Comparison of ENCODE assay signal across 1 cellular context in genomic region chr6:104941694-104942177, GRCh38.
TF ChIP-seq lines count a peak whose summit lies in the region.

No MANE protein-coding gene starts in this region.

TF ChIP-seq in K562, 482 proteins besides CTCF, POLR2A, EP300 and RAD21 (continued from another document):
- TF ChIP-seq, protein P1, sequence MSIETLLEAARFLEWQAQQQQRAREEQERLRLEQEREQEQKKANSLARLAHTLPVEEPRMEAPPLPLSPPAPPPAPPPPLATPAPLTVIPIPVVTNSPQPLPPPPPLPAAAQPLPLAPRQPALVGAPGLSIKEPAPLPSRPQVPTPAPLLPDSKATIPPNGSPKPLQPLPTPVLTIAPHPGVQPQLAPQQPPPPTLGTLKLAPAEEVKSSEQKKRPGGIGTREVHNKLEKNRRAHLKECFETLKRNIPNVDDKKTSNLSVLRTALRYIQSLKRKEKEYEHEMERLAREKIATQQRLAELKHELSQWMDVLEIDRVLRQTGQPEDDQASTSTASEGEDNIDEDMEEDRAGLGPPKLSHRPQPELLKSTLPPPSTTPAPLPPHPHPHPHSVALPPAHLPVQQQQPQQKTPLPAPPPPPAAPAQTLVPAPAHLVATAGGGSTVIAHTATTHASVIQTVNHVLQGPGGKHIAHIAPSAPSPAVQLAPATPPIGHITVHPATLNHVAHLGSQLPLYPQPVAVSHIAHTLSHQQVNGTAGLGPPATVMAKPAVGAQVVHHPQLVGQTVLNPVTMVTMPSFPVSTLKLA (conservative IDR thresholded peaks at IDR 0.05): no peak
- TF ChIP-seq ESRRB (CRISPR knock-in tag; IDR thresholded peaks at IDR 0.05; ENCODE audit: borderline replicate concordance): no peak
- TF ChIP-seq POLR3A (IDR thresholded peaks at IDR 0.05; ENCODE audit: borderline replicate concordance, extremely low read depth, insufficient read depth, insufficient read length): no peak
- TF ChIP-seq ZNF518B (CRISPR knock-in tag; IDR thresholded peaks at IDR 0.05): no peak
- TF ChIP-seq, protein P2, sequence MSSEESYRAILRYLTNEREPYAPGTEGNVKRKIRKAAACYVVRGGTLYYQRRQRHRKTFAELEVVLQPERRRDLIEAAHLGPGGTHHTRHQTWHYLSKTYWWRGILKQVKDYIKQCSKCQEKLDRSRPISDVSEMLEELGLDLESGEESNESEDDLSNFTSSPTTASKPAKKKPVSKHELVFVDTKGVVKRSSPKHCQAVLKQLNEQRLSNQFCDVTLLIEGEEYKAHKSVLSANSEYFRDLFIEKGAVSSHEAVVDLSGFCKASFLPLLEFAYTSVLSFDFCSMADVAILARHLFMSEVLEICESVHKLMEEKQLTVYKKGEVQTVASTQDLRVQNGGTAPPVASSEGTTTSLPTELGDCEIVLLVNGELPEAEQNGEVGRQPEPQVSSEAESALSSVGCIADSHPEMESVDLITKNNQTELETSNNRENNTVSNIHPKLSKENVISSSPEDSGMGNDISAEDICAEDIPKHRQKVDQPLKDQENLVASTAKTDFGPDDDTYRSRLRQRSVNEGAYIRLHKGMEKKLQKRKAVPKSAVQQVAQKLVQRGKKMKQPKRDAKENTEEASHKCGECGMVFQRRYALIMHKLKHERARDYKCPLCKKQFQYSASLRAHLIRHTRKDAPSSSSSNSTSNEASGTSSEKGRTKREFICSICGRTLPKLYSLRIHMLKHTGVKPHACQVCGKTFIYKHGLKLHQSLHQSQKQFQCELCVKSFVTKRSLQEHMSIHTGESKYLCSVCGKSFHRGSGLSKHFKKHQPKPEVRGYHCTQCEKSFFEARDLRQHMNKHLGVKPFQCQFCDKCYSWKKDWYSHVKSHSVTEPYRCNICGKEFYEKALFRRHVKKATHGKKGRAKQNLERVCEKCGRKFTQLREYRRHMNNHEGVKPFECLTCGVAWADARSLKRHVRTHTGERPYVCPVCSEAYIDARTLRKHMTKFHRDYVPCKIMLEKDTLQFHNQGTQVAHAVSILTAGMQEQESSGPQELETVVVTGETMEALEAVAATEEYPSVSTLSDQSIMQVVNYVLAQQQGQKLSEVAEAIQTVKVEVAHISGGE (CRISPR knock-in tag; IDR thresholded peaks at IDR 0.05): peak in 1 of 3 experiments; percentile 85; a peak in 2 of 6 replicates
- no peak for TF ChIP-seq POLR2B (IDR thresholded peaks at IDR 0.05; ENCODE audit: low read depth, partially characterized antibody)
- no peak for TF ChIP-seq CREM (IDR thresholded peaks at IDR 0.05; ENCODE audit: low read depth)
- no peak for TF ChIP-seq BHLHE40 (IDR thresholded peaks at IDR 0.05; ENCODE audit: low read length)
- TF ChIP-seq TEAD4 (IDR thresholded peaks at IDR 0.05; ENCODE audit: low read length): 0 out of 2 replicates have a peak, but pooled peaks have one; percentile 8
- TF ChIP-seq TEAD4 (CRISPR knock-in tag; IDR thresholded peaks at IDR 0.05; ENCODE audit: borderline replicate concordance): no peak
- TF ChIP-seq EHMT2 (IDR thresholded peaks at IDR 0.05): peak; percentile 43; the same call in 1 of the 2 replicates
- TF ChIP-seq GABPA (tag; conservative IDR thresholded peaks at IDR 0.05; ENCODE audit: low read depth): no peak
- TF ChIP-seq RNF2 (IDR thresholded peaks at IDR 0.05): no peak
- TF ChIP-seq BRD9 (IDR thresholded peaks at IDR 0.05; ENCODE audit: low read depth, partially characterized antibody): peak; percentile 81
- TF ChIP-seq EP400 (IDR thresholded peaks at IDR 0.05): peak; percentile 38
- TF ChIP-seq, protein P3, sequence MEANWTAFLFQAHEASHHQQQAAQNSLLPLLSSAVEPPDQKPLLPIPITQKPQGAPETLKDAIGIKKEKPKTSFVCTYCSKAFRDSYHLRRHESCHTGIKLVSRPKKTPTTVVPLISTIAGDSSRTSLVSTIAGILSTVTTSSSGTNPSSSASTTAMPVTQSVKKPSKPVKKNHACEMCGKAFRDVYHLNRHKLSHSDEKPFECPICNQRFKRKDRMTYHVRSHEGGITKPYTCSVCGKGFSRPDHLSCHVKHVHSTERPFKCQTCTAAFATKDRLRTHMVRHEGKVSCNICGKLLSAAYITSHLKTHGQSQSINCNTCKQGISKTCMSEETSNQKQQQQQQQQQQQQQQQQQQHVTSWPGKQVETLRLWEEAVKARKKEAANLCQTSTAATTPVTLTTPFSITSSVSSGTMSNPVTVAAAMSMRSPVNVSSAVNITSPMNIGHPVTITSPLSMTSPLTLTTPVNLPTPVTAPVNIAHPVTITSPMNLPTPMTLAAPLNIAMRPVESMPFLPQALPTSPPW (CRISPR knock-in tag; IDR thresholded peaks at IDR 0.05): peak; percentile 0; the same call in 1 of the 2 replicates
- TF ChIP-seq PHB2 (IDR thresholded peaks at IDR 0.05; ENCODE audit: low read depth): no peak
- TF ChIP-seq, protein P4, sequence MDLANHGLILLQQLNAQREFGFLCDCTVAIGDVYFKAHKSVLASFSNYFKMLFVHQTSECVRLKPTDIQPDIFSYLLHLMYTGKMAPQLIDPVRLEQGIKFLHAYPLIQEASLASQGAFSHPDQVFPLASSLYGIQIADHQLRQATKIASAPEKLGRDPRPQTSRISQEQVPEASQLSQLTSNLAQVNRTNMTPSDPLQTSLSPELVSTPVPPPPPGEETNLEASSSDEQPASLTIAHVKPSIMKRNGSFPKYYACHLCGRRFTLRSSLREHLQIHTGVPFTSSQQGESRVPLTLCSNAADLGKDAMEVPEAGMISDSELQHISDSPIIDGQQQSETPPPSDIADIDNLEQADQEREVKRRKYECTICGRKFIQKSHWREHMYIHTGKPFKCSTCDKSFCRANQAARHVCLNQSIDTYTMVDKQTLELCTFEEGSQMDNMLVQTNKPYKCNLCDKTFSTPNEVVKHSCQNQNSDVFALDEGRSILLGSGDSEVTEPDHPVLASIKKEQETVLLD (IDR thresholded peaks at IDR 0.05): no peak
- TF ChIP-seq KAT8 (IDR thresholded peaks at IDR 0.05; ENCODE audit: low read depth): peak; percentile 54; the same call in 1 of the 2 replicates
- TF ChIP-seq, protein P5, sequence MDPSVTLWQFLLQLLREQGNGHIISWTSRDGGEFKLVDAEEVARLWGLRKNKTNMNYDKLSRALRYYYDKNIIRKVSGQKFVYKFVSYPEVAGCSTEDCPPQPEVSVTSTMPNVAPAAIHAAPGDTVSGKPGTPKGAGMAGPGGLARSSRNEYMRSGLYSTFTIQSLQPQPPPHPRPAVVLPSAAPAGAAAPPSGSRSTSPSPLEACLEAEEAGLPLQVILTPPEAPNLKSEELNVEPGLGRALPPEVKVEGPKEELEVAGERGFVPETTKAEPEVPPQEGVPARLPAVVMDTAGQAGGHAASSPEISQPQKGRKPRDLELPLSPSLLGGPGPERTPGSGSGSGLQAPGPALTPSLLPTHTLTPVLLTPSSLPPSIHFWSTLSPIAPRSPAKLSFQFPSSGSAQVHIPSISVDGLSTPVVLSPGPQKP (CRISPR knock-in tag; IDR thresholded peaks at IDR 0.05): no peak
- TF ChIP-seq TFE3 (CRISPR knock-in tag; IDR thresholded peaks at IDR 0.05): no peak
- 0 out of 4 replicates have a peak, but pooled peaks of 1 of the 2 experiments have one; percentile 7 for TF ChIP-seq TRIM24 (IDR thresholded peaks at IDR 0.05)
- TF ChIP-seq, protein P6, sequence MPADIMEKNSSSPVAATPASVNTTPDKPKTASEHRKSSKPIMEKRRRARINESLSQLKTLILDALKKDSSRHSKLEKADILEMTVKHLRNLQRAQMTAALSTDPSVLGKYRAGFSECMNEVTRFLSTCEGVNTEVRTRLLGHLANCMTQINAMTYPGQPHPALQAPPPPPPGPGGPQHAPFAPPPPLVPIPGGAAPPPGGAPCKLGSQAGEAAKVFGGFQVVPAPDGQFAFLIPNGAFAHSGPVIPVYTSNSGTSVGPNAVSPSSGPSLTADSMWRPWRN (IDR thresholded peaks at IDR 0.05; ENCODE audit: low read depth): no peak
- TF ChIP-seq ZSCAN32 (CRISPR knock-in tag; IDR thresholded peaks at IDR 0.05): no peak
- TF ChIP-seq ZNF644 (tag; IDR thresholded peaks at IDR 0.05; ENCODE audit: low read depth): no peak
- TF ChIP-seq NCOA6 (IDR thresholded peaks at IDR 0.05): no peak
